Comparison of ENCODE assay signal across 12 cellular contexts in the genomic region with DNA sequence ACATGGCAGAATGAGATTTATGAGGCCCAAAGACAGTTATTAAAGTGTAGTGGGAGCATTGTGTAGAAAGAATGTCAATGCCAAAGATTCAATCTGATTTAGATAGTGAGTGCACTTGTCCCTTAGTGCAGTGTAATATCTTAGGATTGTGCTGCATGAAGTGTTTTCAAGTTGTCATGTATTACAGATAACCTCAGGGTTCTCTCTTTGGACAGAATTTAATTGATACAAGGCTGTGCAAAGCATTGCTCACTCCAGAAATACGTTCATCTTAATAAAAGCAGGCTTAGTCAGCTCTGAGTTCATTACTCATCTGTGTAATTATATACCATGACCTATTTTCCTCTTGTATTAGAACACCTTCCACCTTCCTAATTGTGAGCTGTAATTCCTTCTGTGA. TPM values are rescaled to one million over a fixed set of nuclear protein-coding genes. Genes with fewer than 3 reads are reported as not detected.
DNase-seq lines count a peak whose midpoint lies in the region; ATAC-seq and TF ChIP-seq lines count a peak whose summit lies in the region.
"Had no signal": no experiment of that assay in that cellular context is flagged by ENCODE, and none has a peak within 500 bp of the region (broad histone marks: within the 10 kb centered on the region; RNA-seq: fewer than 3 reads in every experiment).

No MANE protein-coding gene starts in this region.

- ATAC-seq in activated CD4-positive, alpha-beta T cell treated with anti-CD3 and anti-CD28 coated beads for 36 hours = peak; percentile 90
- ATAC-seq in GM21737 (IDR thresholded peaks at IDR 0.05; ENCODE audit: unreplicated experiment) = no peak

- CTCF ChIA-PET in activated CD4-positive, alpha-beta T cell treated with anti-CD3 and anti-CD28 coated beads for 36 hours (lab: Charles Lee) = interaction anchor here (0.6 to 5.5 kb wide), 6 partner anchors 8 to 604 kb away, joined by 3 to 30 read pairs (median 4); no protein-coding TSS in a partner anchor

- no peak overlapping the region for H3K4me3 ChIP-seq in cardiac fibroblast (replicated peaks in 1 of 2; ENCODE audit: low read depth in 2 of 2, low read length in 2 of 2)

- H3K36me3 Mint-ChIP-seq in activated CD4-positive, alpha-beta T cell treated with anti-CD3 and anti-CD28 coated beads for 36 hours (ENCODE audit: low read depth) = peaks cover 17% of the 10 kb centered on the region

- peaks cover 16% of the 10 kb centered on the region for H3K9me3 Mint-ChIP-seq in activated CD4-positive, alpha-beta T cell treated with anti-CD3 and anti-CD28 coated beads for 36 hours (ENCODE audit: low read depth)

- H3K4me1 Mint-ChIP-seq in activated CD4-positive, alpha-beta T cell treated with anti-CD3 and anti-CD28 coated beads for 36 hours = peaks cover 25% of the 10 kb centered on the region

- intact Hi-C loops in activated CD4-positive, alpha-beta T cell treated with anti-CD3 and anti-CD28 coated beads for 36 hours (cut with DNase I, micrococcal nuclease) = no loop called here

- POLR2A ChIA-PET in activated CD4-positive, alpha-beta T cell treated with anti-CD3 and anti-CD28 coated beads for 36 hours (lab: Charles Lee) = no interaction called here

- H3K4me3 Mint-ChIP-seq in activated CD4-positive, alpha-beta T cell treated with anti-CD3 and anti-CD28 coated beads for 36 hours = no peak overlapping the region

- no peak overlapping the region for H3K27ac Mint-ChIP-seq in activated CD4-positive, alpha-beta T cell treated with anti-CD3 and anti-CD28 coated beads for 36 hours
- H3K27ac Mint-ChIP-seq: activated T-helper 2 cell treated with anti-CD3 and anti-CD28 coated beads, Interferon-gamma antibody, Interleukin-2, Interleukin-4, amounts not matched to agents 10 μg/mL and 5 μg/mL and 100 μg/mL, durations not matched to agents 14 hours and 24 hours and 36 hours had no signal

- TF ChIP-seq CTCF in cardiac fibroblast (IDR thresholded peaks at IDR 0.05; ENCODE audit: low read depth, low read length) = no peak

- no peaks in the 10 kb centered on the region for H3K27me3 Mint-ChIP-seq in activated CD4-positive, alpha-beta T cell treated with anti-CD3 and anti-CD28 coated beads for 36 hours

- DNase-seq in activated CD4-positive, alpha-beta T cell treated with anti-CD3 and anti-CD28 coated beads for 36 hours = no peak
- DNase-seq in activated CD4-positive, alpha-beta T cell treated with anti-CD3 and anti-CD28 coated beads for 1 hour = no peak
- DNase-seq in M059J (ENCODE audit: low read depth) = peak; percentile 90
- peak; percentile 43 to 64 for DNase-seq in cardiac fibroblast (ENCODE audit: low read depth in 2 of 2)
- DNase-seq in putamen (ENCODE audit: low spot score) = peak; percentile 60
- DNase-seq in NCI-H345 (lab: John Stamatoyannopoulos, UW) = no peak
- DNase-seq in HK-2 (ENCODE audit: unreplicated experiment) = no peak
- DNase-seq: NCI-H2029, posterior cingulate gyrus, substantia nigra had no signal

RNA-seq across cellular contexts. Expression of gene GPR171, which starts 16.0 kb away (rescaled TPM):
- total RNA-seq in activated CD4-positive, alpha-beta T cell treated with anti-CD3 and anti-CD28 coated beads for 36 hours = 100 to 1,000 TPM in 1 of 2 experiments, 10 to 100 TPM in 1; 84.9 to 111 TPM
- not detected in 2 replicates for total RNA-seq in M059J (2014; rRNA removed; shearing (Covaris generic))

RNA-seq across cellular contexts. Expression of gene P2RY14, which starts 59.3 kb away (rescaled TPM):
- under 1 TPM; 0.16 to 0.25 TPM for total RNA-seq in activated CD4-positive, alpha-beta T cell treated with anti-CD3 and anti-CD28 coated beads for 36 hours
- not detected in 2 replicates for total RNA-seq in M059J (2014; rRNA removed; shearing (Covaris generic))

Comparison
In these comparisons a context has a peak if more than half of its experiments do, and no peak if none do; other contexts are left out.
1. DNase-seq: peak in M059J (single experiment), cardiac fibroblast (2 of 2) and putamen (single experiment); none in activated CD4-positive, alpha-beta T cell treated with anti-CD3 and anti-CD28 coated beads for 36 hours (single experiment), activated CD4-positive, alpha-beta T cell treated with anti-CD3 and anti-CD28 coated beads for 1 hour (single experiment), NCI-H345 (single experiment) and HK-2 (single experiment).
2. RNA of gene GPR171, which starts 16.0 kb away (total RNA-seq): 84.9 to 111 TPM in activated CD4-positive, alpha-beta T cell treated with anti-CD3 and anti-CD28 coated beads for 36 hours; not detected in M059J; every median in the first group is over 10 times any median in the second.